Comparison of ENCODE assay signal across 8 cellular contexts in genomic region chr20:44959082-44959895, GRCh38. TPM values are rescaled to one million over a fixed set of nuclear protein-coding genes. Genes with fewer than 3 reads are reported as not detected.
DNase-seq lines count a peak whose midpoint lies in the region; ATAC-seq and TF ChIP-seq lines count a peak whose summit lies in the region.

No MANE protein-coding gene starts in this region.

- no peaks in the 10 kb centered on the region for H3K9me3 ChIP-seq in right atrium auricular region

- peak overlapping the region; percentile 77 to 88 for H3K4me3 ChIP-seq in right atrium auricular region
- H3K4me3 ChIP-seq in skeletal muscle cell (ENCODE audit: low read depth, low read length): peak overlapping the region; percentile 72

- H3K27me3 Mint-ChIP-seq in HFFc6 (ENCODE audit: insufficient read depth): no peaks in the 10 kb centered on the region
- no peaks in the 10 kb centered on the region for H3K27me3 Mint-ChIP-seq in activated naive CD8-positive, alpha-beta T cell treated with anti-CD3 and anti-CD28 coated beads, Interleukin-2, amount 10 ng/mL, durations not matched to agents 7 days and 5 days

- in situ Hi-C loops in Caki2 (cut with HindIII; ENCODE audit: low pct_unique_long_range_greater_than_20kb, low sequenced_read_pairs): no loop called here

- H3K4me1 Mint-ChIP-seq in HFFc6 (ENCODE audit: low read depth): peaks cover 54% of the 10 kb centered on the region
- H3K4me1 Mint-ChIP-seq in activated naive CD8-positive, alpha-beta T cell treated with anti-CD3 and anti-CD28 coated beads, Interleukin-2, amount 10 ng/mL, durations not matched to agents 7 days and 5 days: peaks cover 51% of the 10 kb centered on the region

- H3K27me3 ChIP-seq in right atrium auricular region: no peaks in the 10 kb centered on the region

- POLR2A ChIA-PET in activated naive CD8-positive, alpha-beta T cell treated with anti-CD3 and anti-CD28 coated beads, Interleukin-2, amount 10 ng/mL, durations not matched to agents 7 days and 5 days (lab: Charles Lee): interaction anchor here (0.6 to 1.9 kb wide), 7 partner anchors 8 to 137 kb away, joined by 3 to 14 read pairs (median 4); no protein-coding TSS in a partner anchor

- H3K27ac Mint-ChIP-seq in HFFc6: peak overlapping the region; percentile 90
- peak overlapping the region; percentile 95 for H3K27ac Mint-ChIP-seq in activated naive CD8-positive, alpha-beta T cell treated with anti-CD3 and anti-CD28 coated beads, Interleukin-2, amount 10 ng/mL, durations not matched to agents 7 days and 5 days

- H3K9me3 Mint-ChIP-seq in HFFc6: no peaks in the 10 kb centered on the region
- H3K9me3 Mint-ChIP-seq in activated naive CD8-positive, alpha-beta T cell treated with anti-CD3 and anti-CD28 coated beads, Interleukin-2, amount 10 ng/mL, durations not matched to agents 7 days and 5 days: no peaks in the 10 kb centered on the region

- DNase-seq in Caki2 (ENCODE audit: low read depth) (peak; percentile 41), HFFc6 (peak; percentile 48), SIG-M5 (lab: John Stamatoyannopoulos, UW) (peak; percentile 52), right atrium auricular region (ENCODE audit: low spot score) (no peak), skeletal muscle cell (ENCODE audit: low read depth) (no peak), NCI-H1930 (lab: John Stamatoyannopoulos, UW) (no peak)
- no peak for DNase-seq in activated naive CD8-positive, alpha-beta T cell treated with anti-CD3 and anti-CD28 coated beads, Interleukin-2, amount 10 ng/mL, durations not matched to agents 7 days and 5 days

- peak; percentile 27 for ATAC-seq in activated naive CD8-positive, alpha-beta T cell treated with anti-CD3 and anti-CD28 coated beads, Interleukin-2, amount 10 ng/mL, durations not matched to agents 7 days and 5 days (ENCODE audit: low read depth)
- no peak for ATAC-seq in GM19467 (IDR thresholded peaks at IDR 0.05; ENCODE audit: unreplicated experiment)

- H3K36me3 Mint-ChIP-seq in HFFc6 (ENCODE audit: low read depth): peaks cover 28% of the 10 kb centered on the region
- H3K36me3 Mint-ChIP-seq in activated naive CD8-positive, alpha-beta T cell treated with anti-CD3 and anti-CD28 coated beads, Interleukin-2, amount 10 ng/mL, durations not matched to agents 7 days and 5 days: peaks cover 13% of the 10 kb centered on the region

- TF ChIP-seq CTCF in HFFc6 (IDR thresholded peaks at IDR 0.05) (no peak), right atrium auricular region (IDR thresholded peaks at IDR 0.05) (no peak)

- peaks cover 0 to 20% of the 10 kb centered on the region in 2 donors for H3K4me1 ChIP-seq in right atrium auricular region

- H3K4me3 Mint-ChIP-seq in HFFc6: peak overlapping the region; percentile 93
- peak overlapping the region; percentile 96 for H3K4me3 Mint-ChIP-seq in activated naive CD8-positive, alpha-beta T cell treated with anti-CD3 and anti-CD28 coated beads, Interleukin-2, amount 10 ng/mL, durations not matched to agents 7 days and 5 days

- peak overlapping the region; percentile 77 to 80 for H3K27ac ChIP-seq in right atrium auricular region

- peaks cover 19% of the 10 kb centered on the region for H3K36me3 ChIP-seq in right atrium auricular region

RNA-seq across cellular contexts. Expression of gene TOMM34, which starts 0.9 kb away (rescaled TPM):
- 42.3 and 48.0 TPM in 2 replicates for total RNA-seq in Caki2 (2014; rRNA removed; shearing (Covaris generic); ENCODE audit: low replicate concordance)
- total RNA-seq in HFFc6 (2021; fragmentation: NEBNext Ultra II Directional; extraction: Animal tissue kit (Norgen Biotek cat#: 25700)): 10 to 100 TPM; 88.5 to 96.5 (median 93.0) TPM
- total RNA-seq in activated naive CD8-positive, alpha-beta T cell treated with anti-CD3 and anti-CD28 coated beads, Interleukin-2, amount 10 ng/mL, durations not matched to agents 7 days and 5 days: 10 to 100 TPM; 14.4 to 15.4 TPM
- 10 to 100 TPM; 10.6 to 17.0 TPM for total RNA-seq in right atrium auricular region

RNA-seq across cellular contexts. Expression of gene STK4, which starts 7.0 kb away (rescaled TPM):
- 4.2 and 6.9 TPM in 2 replicates for total RNA-seq in Caki2 (2014; rRNA removed; shearing (Covaris generic); ENCODE audit: low replicate concordance)
- 10 to 100 TPM; 34.3 to 46.6 (median 36.6) TPM for total RNA-seq in HFFc6 (2021; fragmentation: NEBNext Ultra II Directional; extraction: Animal tissue kit (Norgen Biotek cat#: 25700))
- 100 to 1,000 TPM; 205 to 229 TPM for total RNA-seq in activated naive CD8-positive, alpha-beta T cell treated with anti-CD3 and anti-CD28 coated beads, Interleukin-2, amount 10 ng/mL, durations not matched to agents 7 days and 5 days
- 10 to 100 TPM in 1 of 2 donors, 1 to 10 TPM in 1; 7.3 to 12.6 TPM for total RNA-seq in right atrium auricular region

RNA-seq across cellular contexts. Expression of gene PABPC1L, which starts 49.4 kb away (rescaled TPM):
- 6.1 and 10.3 TPM in 2 replicates for total RNA-seq in Caki2 (2014; rRNA removed; shearing (Covaris generic); ENCODE audit: low replicate concordance)
- total RNA-seq in HFFc6 (2021; fragmentation: NEBNext Ultra II Directional; extraction: Animal tissue kit (Norgen Biotek cat#: 25700)): 10 to 100 TPM; 14.4 to 22.4 (median 16.6) TPM
- 10 to 100 TPM; 87.0 to 90.2 TPM for total RNA-seq in activated naive CD8-positive, alpha-beta T cell treated with anti-CD3 and anti-CD28 coated beads, Interleukin-2, amount 10 ng/mL, durations not matched to agents 7 days and 5 days
- total RNA-seq in right atrium auricular region: 1 to 10 TPM; 1.5 to 2.3 TPM

Comparison
In these comparisons a context has a peak if more than half of its experiments do, and no peak if none do; other contexts are left out.
1. DNase-seq: peak in Caki2 (single experiment), HFFc6 (single experiment) and SIG-M5 (single experiment); none in activated naive CD8-positive, alpha-beta T cell treated with anti-CD3 and anti-CD28 coated beads, Interleukin-2, amount 10 ng/mL, durations not matched to agents 7 days and 5 days (single experiment), right atrium auricular region (single experiment), skeletal muscle cell (single experiment) and NCI-H1930 (0 of 2).
2. RNA of gene STK4, which starts 7.0 kb away (total RNA-seq): 205 to 229 TPM in activated naive CD8-positive, alpha-beta T cell treated with anti-CD3 and anti-CD28 coated beads, Interleukin-2, amount 10 ng/mL, durations not matched to agents 7 days and 5 days; 34.3 to 46.6 TPM in HFFc6, 7.3 to 12.6 TPM in right atrium auricular region and 4.2 to 6.9 TPM in Caki2; every median in the first group is over 4 times any median in the second.